ENCODE assay signal across 8 cellular contexts in the genomic region with DNA sequence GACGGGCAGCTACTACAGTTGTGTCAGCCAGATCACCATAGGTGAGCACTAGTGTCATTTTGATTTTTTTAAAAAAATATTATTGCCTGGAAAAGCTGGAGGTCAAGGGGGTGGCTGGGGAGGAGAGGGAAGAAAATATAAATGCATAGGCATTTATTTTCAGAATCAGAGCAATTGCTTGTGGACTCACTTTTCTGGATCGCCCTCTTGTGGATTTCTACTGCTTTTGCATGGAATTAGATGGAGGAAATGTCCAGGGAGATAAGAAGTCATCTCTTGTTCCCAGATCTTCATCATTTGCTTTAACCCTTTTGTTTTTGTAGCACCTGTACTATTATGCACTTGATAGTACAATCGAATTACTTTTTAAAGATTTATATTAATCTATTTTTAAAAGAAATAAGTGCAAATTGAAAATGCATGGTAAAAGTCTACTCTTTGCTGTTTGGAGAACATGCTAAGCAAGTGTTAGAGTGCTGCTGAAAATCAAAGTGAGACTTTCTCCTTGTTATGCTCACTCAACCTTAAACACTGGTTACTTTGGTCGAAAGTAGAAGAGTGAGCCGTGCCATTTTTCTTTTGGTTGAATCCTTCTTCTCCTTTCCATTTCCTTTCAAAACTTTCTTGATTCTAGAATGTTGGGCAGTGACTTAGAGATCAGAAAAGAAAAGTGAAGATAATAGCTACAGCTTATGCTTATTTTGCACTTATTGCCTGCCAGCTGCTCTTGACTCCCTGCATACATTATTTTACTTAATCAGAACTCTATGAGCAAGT.
A peak's percentile ranks its signal among the peaks of the same experiment; 100 is the strongest.
DNase-seq lines count a peak whose midpoint lies in the region; ATAC-seq and TF ChIP-seq lines count a peak whose summit lies in the region.

No MANE protein-coding gene starts in this region.

- no peaks in the 10 kb centered on the region for H3K4me1 ChIP-seq in OCI-LY7 (ENCODE audit: insufficient read depth, low read length, poor library complexity, severe bottlenecking)

- CTCF ChIA-PET in activated CD4-positive, alpha-beta memory T cell treated with anti-CD3 and anti-CD28 coated beads for 36 hours (lab: Charles Lee): no interaction called here
- CTCF ChIA-PET in OCI-LY7 (lab: Charles Lee; ENCODE audit: unreplicated experiment): no interaction called here

- TF ChIP-seq CTCF in OCI-LY7 (conservative IDR thresholded peaks at IDR 0.05; ENCODE audit: low read length): no peak

- POLR2A ChIA-PET in activated CD4-positive, alpha-beta memory T cell treated with anti-CD3 and anti-CD28 coated beads for 36 hours (lab: Charles Lee): no interaction called here
- POLR2A ChIA-PET in OCI-LY7 (lab: Charles Lee): interaction anchor here (1.1 kb wide), 1 partner anchor 29 kb away, joined by 3 read pairs; no protein-coding TSS in a partner anchor

- H3K9me3 ChIP-seq in OCI-LY7 (ENCODE audit: low read length): no peaks in the 10 kb centered on the region

- no peaks in the 10 kb centered on the region for H3K4me1 Mint-ChIP-seq in activated CD4-positive, alpha-beta memory T cell treated with anti-CD3 and anti-CD28 coated beads for 36 hours (ENCODE audit: low read depth)

- no peak overlapping the region for H3K4me3 Mint-ChIP-seq in activated CD4-positive, alpha-beta memory T cell treated with anti-CD3 and anti-CD28 coated beads for 36 hours

- no peaks in the 10 kb centered on the region for H3K36me3 ChIP-seq in OCI-LY7 (ENCODE audit: insufficient read depth, low read length)

- H3K27ac Mint-ChIP-seq in activated CD4-positive, alpha-beta memory T cell treated with anti-CD3 and anti-CD28 coated beads for 36 hours: no peak overlapping the region

- no peaks in the 10 kb centered on the region for H3K9me2 ChIP-seq in OCI-LY7 (ENCODE audit: insufficient read depth, low read length)

- no peaks in the 10 kb centered on the region for H3K9me3 Mint-ChIP-seq in activated CD4-positive, alpha-beta memory T cell treated with anti-CD3 and anti-CD28 coated beads for 36 hours

- ATAC-seq in HG02938 (IDR thresholded peaks at IDR 0.05; ENCODE audit: unreplicated experiment): peak; percentile 74

- H4K20me1 ChIP-seq in OCI-LY7 (ENCODE audit: insufficient read depth, low read length): no peaks in the 10 kb centered on the region

- H3K36me3 Mint-ChIP-seq in activated CD4-positive, alpha-beta memory T cell treated with anti-CD3 and anti-CD28 coated beads for 36 hours: no peaks in the 10 kb centered on the region

- no peaks in the 10 kb centered on the region for H3K79me2 ChIP-seq in OCI-LY7 (ENCODE audit: insufficient read depth, low read depth, low read length)

- H3K27ac ChIP-seq in OCI-LY7 (ENCODE audit: low read depth, low read length, poor library complexity, severe bottlenecking): no peak overlapping the region

- no TSS peak for BruUV-seq in OCI-LY7 (replicated peaks; lab: Mats Ljungman, UMichigan)

- H2AFZ ChIP-seq in OCI-LY7 (ENCODE audit: low read length): no peak overlapping the region

- H3K4me3 ChIP-seq in OCI-LY7 (ENCODE audit: low read depth, low read length, poor library complexity, severe bottlenecking): no peak overlapping the region

- intact Hi-C loops in activated CD4-positive, alpha-beta memory T cell treated with anti-CD3 and anti-CD28 coated beads for 36 hours (cut with micrococcal nuclease): no loop called here
- intact Hi-C loops in OCI-LY7 (cut with micrococcal nuclease; ENCODE audit: unreplicated experiment): no loop called here

- H3K27me3 Mint-ChIP-seq in activated CD4-positive, alpha-beta memory T cell treated with anti-CD3 and anti-CD28 coated beads for 36 hours: peaks cover 8% of the 10 kb centered on the region

- no peak overlapping the region for H3K4me2 ChIP-seq in OCI-LY7 (ENCODE audit: low read length)

- peak; percentile 37 to 41 for DNase-seq in NCI-H524 (lab: John Stamatoyannopoulos, UW)
- DNase-seq in NCI-H524 treated with DMSO at 0.1 percent for 48 hours (lab: John Stamatoyannopoulos, UW): no peak
- DNase-seq in NCI-H460 (ENCODE audit: extremely low read depth, low read depth): peak; percentile 31
- DNase-seq in dedifferentiated amniotic fluid mesenchymal stem cell (ENCODE audit: extremely low spot score): peak; percentile 61
- DNase-seq in pons (ENCODE audit: low spot score): peak; percentile 63
- DNase-seq in activated CD4-positive, alpha-beta memory T cell treated with anti-CD3 and anti-CD28 coated beads for 36 hours: no peak
- no peak for DNase-seq in OCI-LY7 (ENCODE audit: low spot score)

Comparison
In these comparisons a context has a peak if more than half of its experiments do, and no peak if none do; other contexts are left out.
1. DNase-seq: peak in NCI-H524 (2 of 2), NCI-H460 (single experiment), dedifferentiated amniotic fluid mesenchymal stem cell (single experiment) and pons (single experiment); none in NCI-H524 treated with DMSO at 0.1 percent for 48 hours (single experiment), activated CD4-positive, alpha-beta memory T cell treated with anti-CD3 and anti-CD28 coated beads for 36 hours (single experiment) and OCI-LY7 (single experiment).